1 cellular context compared by ENCODE assay signal in the genomic region with DNA sequence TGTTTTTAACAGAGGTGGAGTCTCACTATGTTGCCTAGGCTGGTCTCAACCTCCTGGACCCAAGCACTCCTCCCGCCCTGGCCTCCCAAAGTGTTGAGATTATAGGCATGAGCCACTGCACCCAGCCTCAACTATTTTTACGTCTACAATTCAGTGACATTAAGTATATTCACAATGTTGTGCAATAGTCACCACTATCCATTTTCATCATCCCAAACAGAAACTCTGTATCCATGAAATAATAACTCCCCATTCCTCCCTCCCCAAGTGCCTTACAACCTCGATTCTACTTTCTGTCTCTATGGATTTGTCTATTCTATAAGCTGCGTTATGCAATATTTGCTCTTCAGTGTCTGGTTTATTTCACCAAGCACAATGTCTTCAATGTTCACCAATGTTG.
A peak's percentile ranks its signal among the peaks of the same experiment; 100 is the strongest.
TF ChIP-seq lines count a peak whose summit lies in the region.

No MANE protein-coding gene starts in this region.

TF ChIP-seq in HepG2, 621 proteins besides CTCF, POLR2A, EP300 and RAD21 (continued from another document):
- TF ChIP-seq, protein P1, sequence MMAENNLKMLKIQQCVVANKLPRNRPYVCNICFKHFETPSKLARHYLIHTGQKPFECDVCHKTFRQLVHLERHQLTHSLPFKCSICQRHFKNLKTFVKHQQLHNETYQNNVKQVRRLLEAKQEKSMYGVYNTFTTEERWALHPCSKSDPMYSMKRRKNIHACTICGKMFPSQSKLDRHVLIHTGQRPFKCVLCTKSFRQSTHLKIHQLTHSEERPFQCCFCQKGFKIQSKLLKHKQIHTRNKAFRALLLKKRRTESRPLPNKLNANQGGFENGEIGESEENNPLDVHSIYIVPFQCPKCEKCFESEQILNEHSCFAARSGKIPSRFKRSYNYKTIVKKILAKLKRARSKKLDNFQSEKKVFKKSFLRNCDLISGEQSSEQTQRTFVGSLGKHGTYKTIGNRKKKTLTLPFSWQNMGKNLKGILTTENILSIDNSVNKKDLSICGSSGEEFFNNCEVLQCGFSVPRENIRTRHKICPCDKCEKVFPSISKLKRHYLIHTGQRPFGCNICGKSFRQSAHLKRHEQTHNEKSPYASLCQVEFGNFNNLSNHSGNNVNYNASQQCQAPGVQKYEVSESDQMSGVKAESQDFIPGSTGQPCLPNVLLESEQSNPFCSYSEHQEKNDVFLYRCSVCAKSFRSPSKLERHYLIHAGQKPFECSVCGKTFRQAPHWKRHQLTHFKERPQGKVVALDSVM (CRISPR knock-in tag; IDR thresholded peaks at IDR 0.05), result no peak
- peak; percentile 70 for TF ChIP-seq CEBPB (IDR thresholded peaks at IDR 0.05; ENCODE audit: borderline replicate concordance, low read depth, low read length)
- peak; percentile 56 for TF ChIP-seq CEBPG (CRISPR knock-in tag; IDR thresholded peaks at IDR 0.05)
- no peak for TF ChIP-seq DMAP1 (CRISPR knock-in tag; IDR thresholded peaks at IDR 0.05)
